In the genomic region with DNA sequence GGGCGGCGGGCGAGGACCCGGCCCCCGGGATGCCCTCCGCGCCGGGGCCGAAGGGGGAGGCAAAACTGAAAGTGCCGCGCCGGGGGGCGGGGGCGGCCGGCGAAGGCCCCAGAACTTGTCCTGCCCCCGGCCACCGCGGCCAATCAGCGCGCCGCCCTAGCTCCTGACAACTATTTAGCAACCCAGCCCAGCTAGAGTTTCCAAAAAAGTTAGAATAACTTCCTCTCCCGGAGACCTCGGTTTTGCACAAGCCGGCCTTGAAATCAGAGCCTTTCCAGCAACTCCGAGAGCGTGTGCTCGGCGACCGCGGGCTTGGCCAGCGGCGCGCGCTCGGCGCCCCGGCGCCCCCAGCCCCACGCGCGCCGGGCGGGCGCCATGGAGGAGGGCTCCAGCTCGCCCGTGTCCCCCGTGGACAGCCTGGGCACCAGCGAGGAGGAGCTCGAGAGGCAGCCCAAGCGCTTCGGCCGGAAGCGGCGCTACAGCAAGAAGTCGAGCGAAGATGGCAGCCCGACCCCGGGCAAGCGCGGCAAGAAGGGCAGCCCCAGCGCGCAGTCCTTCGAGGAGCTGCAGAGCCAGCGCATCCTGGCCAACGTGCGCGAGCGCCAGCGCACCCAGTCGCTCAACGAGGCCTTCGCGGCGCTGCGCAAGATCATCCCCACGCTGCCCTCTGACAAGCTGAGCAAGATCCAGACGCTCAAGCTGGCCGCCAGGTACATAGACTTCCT, we compare ENCODE assay signal across 9 cellular contexts. TPM values are rescaled to one million over a fixed set of nuclear protein-coding genes. Genes with fewer than 3 reads are reported as not detected.
DNase-seq lines count a peak whose midpoint lies in the region; ATAC-seq and TF ChIP-seq lines count a peak whose summit lies in the region.
"Had no signal": no experiment of that assay in that cellular context is flagged by ENCODE, and none has a peak within 500 bp of the region (broad histone marks: within the 10 kb centered on the region; RNA-seq: fewer than 3 reads in every experiment).

A gene (plus strand): TSS at position 245 of the 725 bp plus-strand sequence. CDS start 131 bp downstream, at position 376.

- peak; percentile 87 for DNase-seq in Right ventricle myocardium inferior (ENCODE audit: missing footprints)
- DNase-seq in cardiac septum (ENCODE audit: low spot score): no peak
- DNase-seq in endodermal cell: peak; percentile 89
- no peak for DNase-seq in mesothelial cell of epicardium (ENCODE audit: low spot score in 2 of 2, unreplicated experiment in 2 of 2)
- peak; percentile 91 to 94 for DNase-seq in aorta
- DNase-seq in stimulated activated CD4-positive, alpha-beta T cell treated with anti-CD3 and anti-CD28 coated beads, Interleukin-4, amount 100 ng/mL, for 24 hours: no peak
- no peak for DNase-seq in SIG-M5 (lab: John Stamatoyannopoulos, UW)
- DNase-seq: activated B cell treated with CpG ODN at 0.5 μM for 24 hours had no signal

- ATAC-seq in Right ventricle myocardium inferior (peak; percentile 86), aorta (ENCODE audit: low FRiP score) (peak; percentile 86), GM18868 (IDR thresholded peaks at IDR 0.05; ENCODE audit: unreplicated experiment) (no peak)

- 0 to 2% methylated on average over 33 to 79 of the region's 79 CpGs for WGBS in endodermal cell (ENCODE audit: insufficient coverage in 1 of 2, insufficient read length in 1 of 2), 2 experiments
- 1% methylated on average over 70 to 79 of the region's 79 CpGs for WGBS in aorta, 2 donors

- H3K9me3 Mint-ChIP-seq in endodermal cell (no peaks in the 10 kb centered on the region), mesothelial cell of epicardium (no peaks in the 10 kb centered on the region)
- H3K9me3 Mint-ChIP-seq: activated B cell treated with CpG ODN at 0.5 μM for 24 hours had no signal

- no peaks in the 10 kb centered on the region for H3K36me3 ChIP-seq in endodermal cell (ENCODE audit: control insufficient read depth, insufficient read depth, low read length)
- no peaks in the 10 kb centered on the region for H3K36me3 ChIP-seq in aorta (ENCODE audit: control insufficient read depth in 1 of 2, insufficient read depth in 2 of 2, low read length in 1 of 2)

- H3K4me1 Mint-ChIP-seq in endodermal cell: no peaks in the 10 kb centered on the region
- H3K4me1 Mint-ChIP-seq in mesothelial cell of epicardium: peaks cover 20% of the 10 kb centered on the region
- H3K4me1 Mint-ChIP-seq: activated B cell treated with CpG ODN at 0.5 μM for 24 hours had no signal

- H3K4me3 ChIP-seq in endodermal cell (ENCODE audit: low read length) (peak within 1 kb of the TSS; percentile 75), aorta (ENCODE audit: low read length in 2 of 2) (peak within 1 kb of the TSS; percentile 68 to 90)

- H3K9me3 ChIP-seq in endodermal cell (ENCODE audit: control insufficient read depth, low read length) (no peaks in the 10 kb centered on the region), aorta (ENCODE audit: control insufficient read depth, low read length) (no peaks in the 10 kb centered on the region)

- no peaks in the 10 kb centered on the region for H3K36me3 Mint-ChIP-seq in endodermal cell (ENCODE audit: low read depth)
- H3K36me3 Mint-ChIP-seq in mesothelial cell of epicardium: no peaks in the 10 kb centered on the region

- no peak for TF ChIP-seq CTCF in endodermal cell (conservative IDR thresholded peaks at IDR 0.05)
- no peak for TF ChIP-seq CTCF in mesothelial cell of epicardium (IDR thresholded peaks at IDR 0.05; ENCODE audit: unreplicated experiment)

- no peak within 1 kb of the TSS for H3K9ac ChIP-seq in endodermal cell (ENCODE audit: extremely low read depth, low read length, poor library complexity, severe bottlenecking)

- H3K27ac ChIP-seq in endodermal cell (ENCODE audit: low read depth, low read length) (no peak within 1 kb of the TSS), aorta (ENCODE audit: low read depth in 1 of 2, low read length in 2 of 2) (peak within 1 kb of the TSS; percentile 23 to 45)

- intact Hi-C loops in Right ventricle myocardium inferior (cut with DNase I): loop anchor here (5.0 kb wide), 1 partner anchor 99 kb away; no protein-coding TSS in a partner anchor
- intact Hi-C loops in cardiac septum (cut with DNase I): loop anchor here (5.0 kb wide), 1 partner anchor 89 kb away; no protein-coding TSS in a partner anchor
- intact Hi-C loops in aorta (cut with DNase I): loop anchor here in 1 of 2 donors (10.0 kb wide), 1 partner anchor 97 kb away; no protein-coding TSS in a partner anchor

- H3K4me1 ChIP-seq in endodermal cell (ENCODE audit: control insufficient read depth, insufficient read depth, low read length) (no peaks in the 10 kb centered on the region), aorta (ENCODE audit: control insufficient read depth in 1 of 2, insufficient read depth in 2 of 2, low read length in 2 of 2) (no peaks in the 10 kb centered on the region)

- H3K27me3 Mint-ChIP-seq in endodermal cell (ENCODE audit: insufficient read depth) (peaks cover 81% of the 10 kb centered on the region), mesothelial cell of epicardium (ENCODE audit: low read depth) (peaks cover 84% of the 10 kb centered on the region)

- peaks cover 90% of the 10 kb centered on the region for H3K27me3 ChIP-seq in endodermal cell (ENCODE audit: control insufficient read depth, insufficient read depth, low read length, poor library complexity, severe bottlenecking)
- H3K27me3 ChIP-seq in aorta (ENCODE audit: control insufficient read depth in 1 of 2, insufficient read depth in 2 of 2, low read length in 1 of 2): no peaks in the 10 kb centered on the region

- H3K27ac Mint-ChIP-seq in endodermal cell (no peak within 1 kb of the TSS), mesothelial cell of epicardium (peak within 1 kb of the TSS; percentile 43)
- H3K27ac Mint-ChIP-seq: activated B cell treated with CpG ODN at 0.5 μM for 24 hours had no signal

- H3K4me3 Mint-ChIP-seq in endodermal cell (peak within 1 kb of the TSS; percentile 56), mesothelial cell of epicardium (peak within 1 kb of the TSS; percentile 74)
- H3K4me3 Mint-ChIP-seq: activated B cell treated with CpG ODN at 0.5 μM for 24 hours had no signal

RNA-seq across cellular contexts. Expression of the gene that starts here (rescaled TPM):
- total RNA-seq in Right ventricle myocardium inferior (2.6 TPM), cardiac septum (0.83 TPM), endodermal cell (1 to 10 TPM in 1 of 2 donors, not detected in 1; 1.9 TPM), mesothelial cell of epicardium (17.8 to 19.6 TPM (median 18.6 TPM) in 3 replicates), aorta (10 to 100 TPM; 12.9 to 16.4 TPM)
- polyA plus RNA-seq in endodermal cell (2013, experiment 1 of 2): 1.3 TPM
- polyA plus RNA-seq in endodermal cell (2013, experiment 2 of 2): 0.83 TPM
- polyA plus RNA-seq in aorta: 10 to 100 TPM in 1 of 2 donors, 1 to 10 TPM in 1; 6.0 to 20.8 TPM
- total RNA-seq: activated B cell treated with CpG ODN at 0.5 μM for 24 hours had no signal

Comparison
In these comparisons a context has a peak if more than half of its experiments do, and no peak if none do; other contexts are left out.
1. DNase-seq: peak in Right ventricle myocardium inferior (single experiment), endodermal cell (single experiment) and aorta (2 of 2); none in cardiac septum (single experiment), mesothelial cell of epicardium (0 of 2), stimulated activated CD4-positive, alpha-beta T cell treated with anti-CD3 and anti-CD28 coated beads, Interleukin-4, amount 100 ng/mL, for 24 hours (single experiment) and SIG-M5 (single experiment).